ENCODE assay signal across 8 cellular contexts in the genomic region with DNA sequence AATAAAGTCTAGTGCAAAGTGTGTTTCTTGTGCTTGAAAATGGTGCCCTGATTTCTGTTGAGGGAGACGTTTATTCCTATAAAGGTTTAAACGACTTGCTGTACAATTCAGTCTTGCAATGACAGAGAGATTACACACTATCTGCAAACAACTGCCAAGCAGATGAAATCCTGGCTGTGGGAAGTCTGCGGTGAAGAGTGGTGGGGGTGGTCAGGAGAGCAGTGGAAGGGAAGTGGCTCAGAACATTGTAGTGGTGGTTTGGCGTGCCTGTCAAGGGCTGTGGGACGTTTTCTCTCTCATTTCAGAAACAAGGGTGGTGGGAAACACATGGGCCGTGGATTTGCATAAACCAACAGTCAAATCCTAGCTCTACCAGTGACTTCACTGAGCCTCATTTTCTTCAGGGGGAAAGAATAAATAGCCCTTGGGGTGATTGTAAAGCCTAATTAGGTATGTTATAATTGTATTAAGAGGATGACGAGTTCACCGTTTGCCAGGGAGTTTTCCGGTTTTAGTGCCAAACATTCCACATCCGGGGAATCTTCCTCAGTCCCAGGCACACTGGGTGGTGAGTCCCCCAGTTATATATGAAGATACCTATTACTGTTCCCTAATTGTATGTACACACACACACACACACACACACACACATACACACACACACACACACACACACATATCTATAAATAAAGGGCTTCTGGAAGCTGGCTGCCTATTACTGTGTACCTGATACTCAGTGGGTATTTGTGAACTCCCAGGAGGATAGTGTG.
DNase-seq lines count a peak whose midpoint lies in the region; ATAC-seq and TF ChIP-seq lines count a peak whose summit lies in the region.

No MANE protein-coding gene starts in this region.

- peak; percentile 45 for TF ChIP-seq POLR2A in GM18526 (IDR thresholded peaks at IDR 0.05; ENCODE audit: extremely low read depth, insufficient read length)

- ATAC-seq in HG02981 (IDR thresholded peaks at IDR 0.05; ENCODE audit: unreplicated experiment): peak; percentile 56

- no peak overlapping the region for H3K4me3 ChIP-seq in skin epidermis

- DNase-seq in AG08395 (ENCODE audit: low spot score) (peak; percentile 91), NOMO-1 treated with DMSO at 0.1 percent for 48 hours (lab: John Stamatoyannopoulos, UW; ENCODE audit: unreplicated experiment) (peak; percentile 88), glomerular visceral epithelial cell (ENCODE audit: extremely low spot score) (peak; percentile 90), NCI-H2171 treated with DMSO at 0.1 percent for 48 hours (lab: John Stamatoyannopoulos, UW) (no peak)
- peak; percentile 84 to 87 for DNase-seq in activated T-cell treated with anti-CD3 and anti-CD28 coated beads, Interleukin-2, amount 50 U/mL, for 48 hours

- H3K27ac ChIP-seq in skin epidermis: peak overlapping the region in 17 of 21 experiments; percentile 17 to 82 (median 68)
